Comparison of ENCODE assay signal across 8 cellular contexts in genomic region chr12:4526923-4527546, GRCh38.
DNase-seq lines count a peak whose midpoint lies in the region; FAIRE-seq and TF ChIP-seq lines count a peak whose summit lies in the region.

No MANE protein-coding gene starts in this region.

- peak; percentile 95 for FAIRE-seq in TTC549 (lab: Jason Lieb, UNC)

- no peak overlapping the region for H3K4me3 ChIP-seq in AG10803 (ENCODE audit: low read length)

- TF ChIP-seq CTCF in AG10803 (conservative IDR thresholded peaks at IDR 0.05; ENCODE audit: low read length) (peak; percentile 64), GM20000 (IDR thresholded peaks at IDR 0.05; ENCODE audit: extremely low read depth, missing control alignments) (no peak)

- DNase-seq in AG10803 (ENCODE audit: low read depth) (peak; percentile 13), GM20000 (ENCODE audit: low spot score) (peak; percentile 10), kidney tubule cell (ENCODE audit: low spot score) (peak; percentile 22), NCI-H226 (no peak), activated T-cell treated with anti-CD3 and anti-CD28 coated beads for 4 hours (no peak)
- no peak for DNase-seq in activated effector memory CD4-positive, alpha-beta T cell treated with Interleukin-2 at 50 U/mL for 16 hours
- DNase-seq in activated naive CD4-positive, alpha-beta T cell treated with anti-CD3 and anti-CD28 coated beads, Interleukin-2, amount 50 U/mL, for 16 hours, result no peak

Comparison
In these comparisons a context has a peak if more than half of its experiments do, and no peak if none do; other contexts are left out.
1. DNase-seq: peak in AG10803 (single experiment), GM20000 (single experiment) and kidney tubule cell (single experiment); none in NCI-H226 (single experiment), activated effector memory CD4-positive, alpha-beta T cell treated with Interleukin-2 at 50 U/mL for 16 hours (single experiment), activated naive CD4-positive, alpha-beta T cell treated with anti-CD3 and anti-CD28 coated beads, Interleukin-2, amount 50 U/mL, for 16 hours (single experiment) and activated T-cell treated with anti-CD3 and anti-CD28 coated beads for 4 hours (single experiment).